Comparison of ENCODE assay signal across 22 cellular contexts in the genomic region with DNA sequence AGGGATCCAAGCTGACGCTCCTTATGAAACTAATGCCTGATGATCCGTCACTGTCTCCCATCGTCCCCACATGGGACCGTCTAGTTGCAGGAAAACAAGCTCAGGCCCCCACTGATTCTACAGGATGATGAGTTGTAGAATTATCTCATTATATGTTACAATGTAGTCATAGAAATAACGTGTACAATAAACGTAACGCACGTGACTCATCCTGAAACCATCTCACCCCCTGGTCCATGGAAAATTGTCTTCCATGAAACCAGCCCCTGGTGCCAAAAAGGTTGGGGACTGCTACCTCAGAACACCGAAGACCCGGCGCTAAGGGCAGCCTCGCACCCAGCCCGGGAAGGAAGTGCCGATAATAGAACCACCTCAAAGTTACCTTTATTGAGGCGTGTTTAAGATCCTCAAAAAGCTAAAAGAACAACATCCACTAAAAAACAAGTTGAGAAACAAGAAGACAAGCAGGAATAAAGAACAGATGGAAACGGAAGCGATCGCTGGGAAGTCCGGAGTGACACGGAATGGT. TPM values are rescaled to one million over a fixed set of nuclear protein-coding genes. Genes with fewer than 3 reads are reported as not detected.
DNase-seq lines count a peak whose midpoint lies in the region; ATAC-seq and TF ChIP-seq lines count a peak whose summit lies in the region.
"Had no signal": no experiment of that assay in that cellular context is flagged by ENCODE, and none has a peak within 500 bp of the region (broad histone marks: within the 10 kb centered on the region; RNA-seq: fewer than 3 reads in every experiment).

No MANE protein-coding gene starts in this region.

- no peak overlapping the region for H3K4ac ChIP-seq in H9 (ENCODE audit: low read depth, low read length)

- H3T11ph ChIP-seq in H9 (ENCODE audit: low read length): no peak overlapping the region

- H3K9me3 Mint-ChIP-seq in H9: no peaks in the 10 kb centered on the region

- no peak overlapping the region for H2BK5ac ChIP-seq in H9 (ENCODE audit: insufficient read length, low read length)

- H3K9ac ChIP-seq in H9 (ENCODE audit: extremely low read depth, insufficient read length, low read length): no peak overlapping the region

- POLR2A ChIA-PET in A673 (lab: Charles Lee; ENCODE audit: low non-redundant PET): interaction anchor here (0.9 kb wide), 1 partner anchor 43 kb away, joined by 4 read pairs; no protein-coding TSS in a partner anchor

- H3K27ac Mint-ChIP-seq in H9: peak overlapping the region in 2 of 3 experiments; percentile 6 to 74; a peak in 2 of 7 replicates
- H3K27ac Mint-ChIP-seq: B cell had no signal

- H3K4me1 Mint-ChIP-seq in H9: no peaks in the 10 kb centered on the region
- H3K4me1 Mint-ChIP-seq: B cell, CD14-positive monocyte had no signal

- no peaks in the 10 kb centered on the region for H3K27me3 Mint-ChIP-seq in H9 (ENCODE audit: low read depth)
- H3K27me3 Mint-ChIP-seq: B cell had no signal

- H2BK20ac ChIP-seq in H9 (ENCODE audit: low read depth, low read length, poor library complexity, severe bottlenecking): no peak overlapping the region

- no peaks in the 10 kb centered on the region for H4K20me1 ChIP-seq in H9 (ENCODE audit: control insufficient read depth, insufficient read depth, insufficient read length)

- no peak overlapping the region for H3K14ac ChIP-seq in H9 (ENCODE audit: insufficient read depth, low read length)

- TSS peak; percentile 86 for BruUV-seq in A673 (replicated peaks; lab: Mats Ljungman, UMichigan)

- no peak overlapping the region for H3K56ac ChIP-seq in H9 (ENCODE audit: insufficient read length, low read depth, low read length)

- WGBS in H9 (ENCODE audit: extremely low coverage, insufficient read length, low lambda C conversion rate): no CpG with 5 or more reads among the region's 20 CpGs

- no peak overlapping the region for H4K8ac ChIP-seq in H9 (replicated peaks; ENCODE audit: insufficient read length, low read depth, low read length)

- H3K9me3 ChIP-seq in A673 (ENCODE audit: low read depth, low read length, poor library complexity, severe bottlenecking) (no peaks in the 10 kb centered on the region), H9 (ENCODE audit: control insufficient read depth, low read depth, low read length) (no peaks in the 10 kb centered on the region)

- intact Hi-C loops in A673 (cut with micrococcal nuclease; ENCODE audit: unreplicated experiment): loop anchor here (2.0 to 10.0 kb wide), 2 partner anchors 172 to 444 kb away; no protein-coding TSS in a partner anchor

- H2AFZ ChIP-seq in H9 (ENCODE audit: low read length): no peak overlapping the region
- H2AFZ ChIP-seq: PC-9 had no signal

- peaks cover 27 to 59% (median 54%) of the 10 kb centered on the region in 3 experiments for H3K36me3 Mint-ChIP-seq in H9 (ENCODE audit: insufficient read depth in 1 of 3, low read depth in 3 of 3)

- no peak overlapping the region for H2BK12ac ChIP-seq in H9 (ENCODE audit: insufficient read length, low read depth, low read length)

- ATAC-seq in GM21423 (IDR thresholded peaks at IDR 0.05; ENCODE audit: unreplicated experiment) (no peak), HG03460 (IDR thresholded peaks at IDR 0.05; ENCODE audit: unreplicated experiment) (no peak)
- ATAC-seq: HepG2 had no signal

- H2BK15ac ChIP-seq in H9 (ENCODE audit: low read depth, low read length): no peak overlapping the region

- TF ChIP-seq CTCF in A673 (conservative IDR thresholded peaks at IDR 0.05; ENCODE audit: low read depth, low read length) (no peak), H9 (conservative IDR thresholded peaks at IDR 0.05) (no peak), fibroblast of mammary gland (conservative IDR thresholded peaks at IDR 0.05; ENCODE audit: control insufficient read depth, insufficient read depth, low read depth, low read length) (no peak)

- CTCF ChIA-PET in A673 (lab: Charles Lee): interaction anchor here (1.0 kb wide), 1 partner anchor 9 kb away, joined by 4 read pairs; no protein-coding TSS in a partner anchor

- H3K79me1 ChIP-seq in H9 (ENCODE audit: insufficient read depth, low read depth, low read length, poor library complexity, severe bottlenecking): no peaks in the 10 kb centered on the region

- DNase-seq in A673 (ENCODE audit: low spot score) (peak; percentile 74), H9 (no peak), astrocyte of the hippocampus (ENCODE audit: low read depth, low spot score) (peak; percentile 34), fibroblast of mammary gland (ENCODE audit: low read depth) (peak; percentile 11), MV-4-11 (lab: John Stamatoyannopoulos, UW) (no peak), NCI-H1048 (lab: John Stamatoyannopoulos, UW) (no peak)
- DNase-seq: DMS79, GOT3, KG1, NCI-H1417 treated with DMSO at 0.1 percent for 48 hours, NCI-H187 treated with DMSO at 0.1 percent for 48 hours, NCI-H748 treated with DMSO at 0.1 percent for 48 hours, PC-9, RPMI8226, SHP77 treated with DMSO at 0.1 percent for 48 hours had no signal

- H3K79me2 ChIP-seq in H9 (ENCODE audit: insufficient read depth, low read length): no peaks in the 10 kb centered on the region

- no peak overlapping the region for H4K5ac ChIP-seq in H9 (ENCODE audit: insufficient read length, low read depth, low read length)

- no peak overlapping the region for H2AK5ac ChIP-seq in H9 (ENCODE audit: insufficient read length, low read length)

- no peaks in the 10 kb centered on the region for H3K27me3 ChIP-seq in A673 (replicated peaks; ENCODE audit: insufficient read depth, low read depth, low read length, poor library complexity)
- H3K27me3 ChIP-seq in H9 (ENCODE audit: insufficient read depth, low read length): no peaks in the 10 kb centered on the region

- H3K4me2 ChIP-seq in H9 (ENCODE audit: insufficient read depth, insufficient read length, low read length): no peak overlapping the region
- H3K4me2 ChIP-seq: PC-9 had no signal

- H3K4me3 ChIP-seq in A673 (ENCODE audit: low read depth, low read length, poor library complexity, severe bottlenecking) (peak overlapping the region; percentile 9), fibroblast of mammary gland (ENCODE audit: control insufficient read depth, low read depth, low read length) (no peak overlapping the region)
- H3K4me3 ChIP-seq: PC-9, SK-N-MC had no signal

- peaks cover 59% of the 10 kb centered on the region for H3K4me1 ChIP-seq in A673 (ENCODE audit: insufficient read depth, low read length, poor library complexity, severe bottlenecking)
- no peaks in the 10 kb centered on the region for H3K4me1 ChIP-seq in H9 (ENCODE audit: insufficient read depth, low read length)

- no peaks in the 10 kb centered on the region for H3K23me2 ChIP-seq in H9 (ENCODE audit: insufficient read length, low read depth, low read length, poor library complexity, severe bottlenecking)

- H3K36me3 ChIP-seq in A673 (ENCODE audit: insufficient read depth, low read length, poor library complexity, severe bottlenecking): peaks cover 28% of the 10 kb centered on the region

- no peak overlapping the region for H4K91ac ChIP-seq in H9 (ENCODE audit: insufficient read length, low read depth, low read length)

- no peak overlapping the region for H3K4me3 Mint-ChIP-seq in H9
- H3K4me3 Mint-ChIP-seq: B cell, CD14-positive monocyte had no signal

- peak overlapping the region; percentile 87 for H3K27ac ChIP-seq in A673 (ENCODE audit: low read depth, low read length, poor library complexity, severe bottlenecking)
- no peak overlapping the region for H3K27ac ChIP-seq in H9 (ENCODE audit: insufficient read length, low read depth, low read length)
- H3K27ac ChIP-seq: HL-60, PC-9, SK-N-MC had no signal

- H2BK120ac ChIP-seq in H9 (ENCODE audit: low read depth, low read length, poor library complexity, severe bottlenecking): no peak overlapping the region

- H3K18ac ChIP-seq in H9 (ENCODE audit: insufficient read length, low read depth, low read length): no peak overlapping the region

- no peak overlapping the region for H3K23ac ChIP-seq in H9 (ENCODE audit: insufficient read length, low read depth, low read length)

RNA-seq across cellular contexts. Expression of gene PRKAR1B, which starts 50.0 kb away (rescaled TPM):
- total RNA-seq in A673 (2021) (27.2 and 29.0 TPM in 2 replicates), H9 (2021) (43.3 and 44.2 TPM in 2 replicates)

RNA-seq across cellular contexts. Expression of gene DNAAF5, which starts 50.6 kb away (rescaled TPM):
- 74.4 and 78.1 TPM in 2 replicates for total RNA-seq in A673 (2021)
- 42.7 and 43.5 TPM in 2 replicates for total RNA-seq in H9 (2021)

RNA-seq across cellular contexts. Expression of gene SUN1, which starts 55.2 kb away (rescaled TPM):
- total RNA-seq in A673 (2021): 189 and 203 TPM in 2 replicates
- total RNA-seq in H9 (2021): 105 and 118 TPM in 2 replicates

Comparison
In these comparisons a context has a peak if more than half of its experiments do, and no peak if none do; other contexts are left out.
1. DNase-seq: peak in A673 (single experiment), astrocyte of the hippocampus (single experiment) and fibroblast of mammary gland (single experiment); none in H9 (single experiment), MV-4-11 (single experiment) and NCI-H1048 (single experiment).